Comparison of ENCODE assay signal across 1 cellular context in the genomic region with DNA sequence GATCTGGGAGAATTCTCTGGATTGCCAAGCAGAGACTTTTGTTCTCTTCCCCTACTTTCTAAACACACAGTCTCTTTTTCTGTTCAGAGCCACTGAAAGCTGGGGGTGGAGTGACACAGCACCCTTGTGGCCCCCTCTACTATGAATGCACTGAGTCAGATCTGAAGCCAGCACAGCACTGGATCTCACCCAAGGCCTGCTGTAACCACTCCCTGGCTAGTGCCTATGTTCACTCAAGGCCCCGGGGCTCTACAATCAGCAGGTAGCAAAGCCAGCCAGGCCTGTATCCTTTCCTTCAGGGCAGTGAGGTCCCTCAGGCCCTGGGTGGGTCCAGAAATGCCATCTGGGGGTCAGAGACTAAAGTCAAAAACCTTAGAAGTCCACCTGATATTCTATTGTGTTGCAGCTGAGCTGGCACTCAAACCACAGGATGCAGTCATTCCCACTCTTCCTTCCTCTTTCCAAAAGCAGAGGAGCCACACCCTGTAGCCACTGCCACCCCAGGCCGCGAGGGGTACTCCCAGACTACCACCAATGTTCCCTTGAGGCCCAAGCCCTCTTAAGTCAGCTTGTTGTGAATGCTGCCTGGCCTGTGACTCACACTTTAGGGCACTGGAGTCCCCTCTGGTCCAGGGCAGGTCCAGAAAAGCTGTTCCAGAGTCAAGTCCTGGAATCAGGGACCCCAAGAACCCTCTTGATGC.
TF ChIP-seq lines count a peak whose summit lies in the region.

No MANE protein-coding gene starts in this region.

TF ChIP-seq in IMR-90, 13 proteins besides CTCF, POLR2A, EP300 and RAD21:
- TF ChIP-seq BHLHE40 (IDR thresholded peaks at IDR 0.05; ENCODE audit: low read depth, low read length) (no peak), RCOR1 (IDR thresholded peaks at IDR 0.05; ENCODE audit: insufficient replicate concordance, low read length) (no peak), FOS (IDR thresholded peaks at IDR 0.05; ENCODE audit: low read depth, low read length) (no peak), NFE2L2 (IDR thresholded peaks at IDR 0.05; ENCODE audit: low read depth, low read length) (no peak), SMC3 (IDR thresholded peaks at IDR 0.05; ENCODE audit: low read depth, low read length) (no peak), RFX5 (IDR thresholded peaks at IDR 0.05; ENCODE audit: low read depth, low read length) (no peak), CHD1 (IDR thresholded peaks at IDR 0.05; ENCODE audit: low read depth, low read length) (no peak), CEBPB (IDR thresholded peaks at IDR 0.05; ENCODE audit: low read depth, low read length) (no peak), MAZ (IDR thresholded peaks at IDR 0.05; ENCODE audit: borderline replicate concordance, low read depth, low read length) (no peak), MAFK (IDR thresholded peaks at IDR 0.05; ENCODE audit: low read depth, low read length) (no peak), MXI1 (IDR thresholded peaks at IDR 0.05; ENCODE audit: borderline replicate concordance, low read depth, low read length) (no peak)
- TF ChIP-seq, protein P1, sequence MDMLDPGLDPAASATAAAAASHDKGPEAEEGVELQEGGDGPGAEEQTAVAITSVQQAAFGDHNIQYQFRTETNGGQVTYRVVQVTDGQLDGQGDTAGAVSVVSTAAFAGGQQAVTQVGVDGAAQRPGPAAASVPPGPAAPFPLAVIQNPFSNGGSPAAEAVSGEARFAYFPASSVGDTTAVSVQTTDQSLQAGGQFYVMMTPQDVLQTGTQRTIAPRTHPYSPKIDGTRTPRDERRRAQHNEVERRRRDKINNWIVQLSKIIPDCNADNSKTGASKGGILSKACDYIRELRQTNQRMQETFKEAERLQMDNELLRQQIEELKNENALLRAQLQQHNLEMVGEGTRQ (IDR thresholded peaks at IDR 0.05; ENCODE audit: low read depth, low read length), result no peak
- TF ChIP-seq, protein P2, sequence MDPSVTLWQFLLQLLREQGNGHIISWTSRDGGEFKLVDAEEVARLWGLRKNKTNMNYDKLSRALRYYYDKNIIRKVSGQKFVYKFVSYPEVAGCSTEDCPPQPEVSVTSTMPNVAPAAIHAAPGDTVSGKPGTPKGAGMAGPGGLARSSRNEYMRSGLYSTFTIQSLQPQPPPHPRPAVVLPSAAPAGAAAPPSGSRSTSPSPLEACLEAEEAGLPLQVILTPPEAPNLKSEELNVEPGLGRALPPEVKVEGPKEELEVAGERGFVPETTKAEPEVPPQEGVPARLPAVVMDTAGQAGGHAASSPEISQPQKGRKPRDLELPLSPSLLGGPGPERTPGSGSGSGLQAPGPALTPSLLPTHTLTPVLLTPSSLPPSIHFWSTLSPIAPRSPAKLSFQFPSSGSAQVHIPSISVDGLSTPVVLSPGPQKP (IDR thresholded peaks at IDR 0.05; ENCODE audit: borderline replicate concordance, low read depth, low read length), result no peak
TF ChIP-seq in IMR-90: peak in this region for 0.
